Comparison of ENCODE assay signal across 8 cellular contexts in genomic region chr10:9209105-9209798, GRCh38.
DNase-seq lines count a peak whose midpoint lies in the region; ATAC-seq and FAIRE-seq lines count a peak whose summit lies in the region.

No MANE protein-coding gene starts in this region.

- ATAC-seq in HG02759 (IDR thresholded peaks at IDR 0.05; ENCODE audit: unreplicated experiment): peak; percentile 89

- DNase-seq in NCI-H2227 (lab: John Stamatoyannopoulos, UW; ENCODE audit: unreplicated experiment): peak; percentile 0
- no peak for DNase-seq in NCI-H2227 treated with DMSO at 0.1 percent for 48 hours (lab: John Stamatoyannopoulos, UW)
- DNase-seq in NCI-H446 (lab: John Stamatoyannopoulos, UW): peak; percentile 12 to 49
- peak; percentile 46 to 68 (median 66) for DNase-seq in activated CD8-positive, alpha-beta memory T cell treated with anti-CD3 and anti-CD28 coated beads for 48 hours (ENCODE audit: low read depth in 2 of 3, low spot score in 2 of 3)
- peak; percentile 48 for DNase-seq in middle frontal gyrus (ENCODE audit: extremely low spot score, low spot score)
- DNase-seq in stimulated activated CD8-positive, alpha-beta memory T cell treated with anti-CD3 and anti-CD28 coated beads, Interleukin-2, amount 100 ng/mL, for 48 hours (ENCODE audit: low read depth in 2 of 2): peak; percentile 44 to 80

- peak; percentile 84 for FAIRE-seq in endometrium (lab: Jason Lieb, UNC)
